Comparison of ENCODE assay signal across 15 cellular contexts in genomic region chr13:95509521-95510315, GRCh38. TPM values are rescaled to one million over a fixed set of nuclear protein-coding genes. Genes with fewer than 3 reads are reported as not detected.
DNase-seq lines count a peak whose midpoint lies in the region; ATAC-seq and TF ChIP-seq lines count a peak whose summit lies in the region.
"Had no signal": no experiment of that assay in that cellular context is flagged by ENCODE, and none has a peak within 500 bp of the region (broad histone marks: within the 10 kb centered on the region; RNA-seq: fewer than 3 reads in every experiment).

No MANE protein-coding gene starts in this region.

- H3K4me1 ChIP-seq in GM23338 (ENCODE audit: insufficient read depth): peaks cover 9% of the 10 kb centered on the region; the same call in 1 of the 2 replicates
- H3K4me1 ChIP-seq in psoas muscle: no peaks in the 10 kb centered on the region
- H3K4me1 ChIP-seq: lower lobe of right lung, thyroid gland had no signal

- H3K36me3 ChIP-seq in GM23338 (ENCODE audit: insufficient read depth) (no peaks in the 10 kb centered on the region), psoas muscle (ENCODE audit: insufficient read depth in 1 of 2, low read depth in 1 of 2) (no peaks in the 10 kb centered on the region)
- H3K36me3 ChIP-seq: cardiac muscle cell, lower lobe of right lung, thyroid gland had no signal

- H3K36me3 Mint-ChIP-seq in GM23338 (ENCODE audit: low read depth): no peaks in the 10 kb centered on the region

- H3K27me3 Mint-ChIP-seq in GM23338 (ENCODE audit: insufficient read depth, low read depth, poor library complexity): peaks cover 3% of the 10 kb centered on the region

- no peaks in the 10 kb centered on the region for H3K9me3 Mint-ChIP-seq in GM23338
- H3K9me3 Mint-ChIP-seq: activated T-cell treated with anti-CD3 and anti-CD28 coated beads, Interleukin-2, amount 50 U/mL, for 24 hours had no signal

- H2AFZ ChIP-seq in GM23338: peak overlapping the region; percentile 69

- intact Hi-C loops in psoas muscle (cut with DNase I): no loop called here

- H3K27me3 ChIP-seq in GM23338 (ENCODE audit: insufficient read depth) (no peaks in the 10 kb centered on the region), psoas muscle (ENCODE audit: insufficient read depth in 3 of 3, low read length in 2 of 3) (no peaks in the 10 kb centered on the region)
- H3K27me3 ChIP-seq: cardiac muscle cell, thyroid gland had no signal

- peaks cover 9% of the 10 kb centered on the region for H3K4me1 Mint-ChIP-seq in GM23338

- H3K9me2 ChIP-seq in GM23338 (ENCODE audit: insufficient read depth): peaks cover 15% of the 10 kb centered on the region; the same call in 1 of the 2 replicates

- DNase-seq in GM23338 (ENCODE audit: low spot score) (no peak), OCI-M1 (lab: John Stamatoyannopoulos, UW) (peak; percentile 62), epithelial cell of esophagus (ENCODE audit: low read depth) (peak; percentile 82), renal cortical epithelial cell (ENCODE audit: low read depth) (peak; percentile 76), psoas muscle (no peak), NCI-H524 (lab: John Stamatoyannopoulos, UW) (no peak), DMS53 (lab: John Stamatoyannopoulos, UW) (no peak)
- DNase-seq: activated T-cell treated with anti-CD3 and anti-CD28 coated beads, Interleukin-2, amount 50 U/mL, for 24 hours; DMS 273 treated with DMSO at 0.1 percent for 48 hours; lower lobe of right lung; NCI-H1417; NK-92 treated with Interleukin-12 subunit alpha and Interleukin-12 subunit beta, amount 100 ng/mL, for 24 hours; thyroid gland had no signal

- WGBS in psoas muscle, 3 donors: 63 to 71% (median 66%) methylated on average over 8 of the region's 8 CpGs

- H3K4me3 ChIP-seq in GM23338 (no peak overlapping the region), epithelial cell of esophagus (ENCODE audit: low read length) (no peak overlapping the region), psoas muscle (no peak overlapping the region)
- H3K4me3 ChIP-seq: cardiac muscle cell, lower lobe of right lung, thyroid gland had no signal

- H3K4me3 Mint-ChIP-seq in GM23338: no peak overlapping the region
- H3K4me3 Mint-ChIP-seq: activated T-cell treated with anti-CD3 and anti-CD28 coated beads, Interleukin-2, amount 50 U/mL, for 24 hours had no signal

- H4K20me1 ChIP-seq in GM23338 (replicated peaks; ENCODE audit: insufficient read depth): no peaks in the 10 kb centered on the region

- ATAC-seq in GM23338 (no peak), psoas muscle (no peak), HG03025 (IDR thresholded peaks at IDR 0.05; ENCODE audit: low FRiP score, unreplicated experiment) (no peak)

- H3K27ac ChIP-seq in GM23338 (ENCODE audit: low read depth) (no peak overlapping the region), psoas muscle (no peak overlapping the region)
- H3K27ac ChIP-seq: cardiac muscle cell, lower lobe of right lung, thyroid gland had no signal

- no peaks in the 10 kb centered on the region for H3K9me3 ChIP-seq in psoas muscle
- H3K9me3 ChIP-seq: lower lobe of right lung, thyroid gland had no signal

- H3K79me2 ChIP-seq in GM23338 (replicated peaks; ENCODE audit: insufficient read depth): no peaks in the 10 kb centered on the region

- H3K27ac Mint-ChIP-seq in GM23338: no peak overlapping the region
- H3K27ac Mint-ChIP-seq: activated T-cell treated with anti-CD3 and anti-CD28 coated beads, Interleukin-2, amount 50 U/mL, for 24 hours had no signal

- H3F3A ChIP-seq in GM23338 (replicated peaks; ENCODE audit: low read depth): no peaks in the 10 kb centered on the region

- no peak overlapping the region for H3K4me2 ChIP-seq in GM23338

- TF ChIP-seq CTCF in GM23338 (conservative IDR thresholded peaks at IDR 0.05; ENCODE audit: low read depth in 2 of 2): no peak
- no peak for TF ChIP-seq CTCF in epithelial cell of esophagus (IDR thresholded peaks at IDR 0.05; ENCODE audit: insufficient read depth, low read depth, low read length, missing control alignments)
- TF ChIP-seq CTCF in psoas muscle (IDR thresholded peaks at IDR 0.05): no peak

TF ChIP-seq in GM23338, 12 proteins besides CTCF, POLR2A, EP300 and RAD21:
- TF ChIP-seq JUNB (IDR thresholded peaks at IDR 0.05; ENCODE audit: unreplicated experiment): no peak
- TF ChIP-seq NANOG (IDR thresholded peaks at IDR 0.05; ENCODE audit: borderline replicate concordance): no peak
TF ChIP-seq in GM23338: peak in this region for 0.

RNA-seq across cellular contexts. Expression of gene CLDN10, which starts 42.8 kb away (rescaled TPM):
- total RNA-seq in GM23338 (2014; rRNA removed; shearing (Covaris generic)): 34.7 and 35.7 TPM in 2 replicates
- polyA plus RNA-seq in GM23338 (2016; fragmentation: Nextera tagmentation; extraction: Ambion mirVana) (65.9 and 69.1 TPM in 2 replicates), psoas muscle (under 1 TPM; 0.04 to 0.26 (median 0.14) TPM)
- total RNA-seq in renal cortical epithelial cell (3.1 and 44.0 TPM in 2 replicates), psoas muscle (under 1 TPM in 2 of 4 donors, not detected in 2; 0.11 to 0.17 TPM)

Comparison
In these comparisons a context has a peak if more than half of its experiments do, and no peak if none do; other contexts are left out.
1. DNase-seq: peak in OCI-M1 (single experiment), epithelial cell of esophagus (single experiment) and renal cortical epithelial cell (single experiment); none in GM23338 (single experiment), psoas muscle (0 of 2), NCI-H524 (0 of 2) and DMS53 (single experiment).